ENCODE assay signal across 31 cellular contexts in genomic region chr3:46831841-46832240, GRCh38. TPM values are rescaled to one million over a fixed set of nuclear protein-coding genes. Genes with fewer than 3 reads are reported as not detected.
DNase-seq lines count a peak whose midpoint lies in the region; ATAC-seq, FAIRE-seq and TF ChIP-seq lines count a peak whose summit lies in the region.
"Had no signal": no experiment of that assay in that cellular context is flagged by ENCODE, and none has a peak within 500 bp of the region (broad histone marks: within the 10 kb centered on the region; RNA-seq: fewer than 3 reads in every experiment).

No MANE protein-coding gene starts in this region.

- no peaks in the 10 kb centered on the region for H3K9me3 Mint-ChIP-seq in activated CD8-positive, alpha-beta T cell treated with anti-CD3 and anti-CD28 coated beads, Interleukin-2, amount 10 ng/mL, durations not matched to agents 7 days and 5 days (ENCODE audit: insufficient read depth)
- H3K9me3 Mint-ChIP-seq in activated CD8-positive, alpha-beta T cell treated with anti-CD3 and anti-CD28 coated beads for 36 hours = peaks cover 3% of the 10 kb centered on the region
- no peaks in the 10 kb centered on the region for H3K9me3 Mint-ChIP-seq in activated T-helper 17 cell treated with anti-CD3 and anti-CD28 coated beads, Interleukin-2, amount 50 U/mL, for 72 hours
- H3K9me3 Mint-ChIP-seq: CD4-positive, alpha-beta T cell; CD8-positive, alpha-beta T cell had no signal

- no peaks in the 10 kb centered on the region for H3K4me1 ChIP-seq in PC-9 (replicated peaks; ENCODE audit: insufficient read depth)
- H3K4me1 ChIP-seq: BLaER1 treated with 17β-estradiol and CSF1 and Interleukin-3, amounts not matched to agents 10 nM and 100 nM had no signal

- H3K4me1 Mint-ChIP-seq in activated CD8-positive, alpha-beta T cell treated with anti-CD3 and anti-CD28 coated beads, Interleukin-2, amount 10 ng/mL, durations not matched to agents 7 days and 5 days (ENCODE audit: low read depth) = peaks cover 6% of the 10 kb centered on the region
- H3K4me1 Mint-ChIP-seq in activated CD8-positive, alpha-beta T cell treated with anti-CD3 and anti-CD28 coated beads for 36 hours (ENCODE audit: low read depth) = peaks cover 13% of the 10 kb centered on the region
- H3K4me1 Mint-ChIP-seq in activated T-helper 17 cell treated with anti-CD3 and anti-CD28 coated beads, Interleukin-2, amount 50 U/mL, for 72 hours = no peaks in the 10 kb centered on the region
- H3K4me1 Mint-ChIP-seq: B cell had no signal

- no peak overlapping the region for H2AFZ ChIP-seq in PC-9

- peak; percentile 6 for DNase-seq in activated CD8-positive, alpha-beta T cell treated with anti-CD3 and anti-CD28 coated beads, Interleukin-2, amount 10 ng/mL, durations not matched to agents 7 days and 5 days
- no peak for DNase-seq in activated CD8-positive, alpha-beta T cell treated with anti-CD3 and anti-CD28 coated beads for 36 hours
- peak; percentile 1 for DNase-seq in AG20443 (ENCODE audit: low spot score)
- peak; percentile 1 for DNase-seq in HEK293T (ENCODE audit: extremely low spot score)
- no peak for DNase-seq in T-helper 1 cell
- DNase-seq in PC-9 = no peak
- DNase-seq in D721Med (ENCODE audit: insufficient read length, low spot score) = no peak
- DNase-seq: 8988T; ACHN; AML-193; Caco-2; Calu3; CD4-positive, alpha-beta T cell; CD8-positive, alpha-beta T cell; DMS 273 treated with DMSO at 0.1 percent for 48 hours; DMS153; DMS53; DMS79; DND-41; EL; GDM1 had no signal

- H3K27me3 Mint-ChIP-seq in activated CD8-positive, alpha-beta T cell treated with anti-CD3 and anti-CD28 coated beads, Interleukin-2, amount 10 ng/mL, durations not matched to agents 7 days and 5 days (ENCODE audit: low read depth) = no peaks in the 10 kb centered on the region
- H3K27me3 Mint-ChIP-seq in activated CD8-positive, alpha-beta T cell treated with anti-CD3 and anti-CD28 coated beads for 36 hours = no peaks in the 10 kb centered on the region
- no peaks in the 10 kb centered on the region for H3K27me3 Mint-ChIP-seq in activated T-helper 17 cell treated with anti-CD3 and anti-CD28 coated beads, Interleukin-2, amount 50 U/mL, for 72 hours
- H3K27me3 Mint-ChIP-seq: B cell; CD4-positive, alpha-beta T cell had no signal

- no peaks in the 10 kb centered on the region for H3F3A ChIP-seq in PC-9 (ENCODE audit: insufficient read depth, low read depth)

- no peaks in the 10 kb centered on the region for H4K20me1 ChIP-seq in PC-9 (ENCODE audit: insufficient read depth)
- H4K20me1 ChIP-seq: BLaER1 treated with 17β-estradiol and CSF1 and Interleukin-3, amounts not matched to agents 10 nM and 100 nM had no signal

- H3K4me3 Mint-ChIP-seq in activated CD8-positive, alpha-beta T cell treated with anti-CD3 and anti-CD28 coated beads, Interleukin-2, amount 10 ng/mL, durations not matched to agents 7 days and 5 days = no peak overlapping the region
- H3K4me3 Mint-ChIP-seq in activated CD8-positive, alpha-beta T cell treated with anti-CD3 and anti-CD28 coated beads for 36 hours = no peak overlapping the region
- H3K4me3 Mint-ChIP-seq in activated T-helper 17 cell treated with anti-CD3 and anti-CD28 coated beads, Interleukin-2, amount 50 U/mL, for 72 hours = no peak overlapping the region
- H3K4me3 Mint-ChIP-seq: B cell; CD4-positive, alpha-beta T cell; CD8-positive, alpha-beta T cell had no signal

- no peak for TF ChIP-seq CTCF in activated CD8-positive, alpha-beta T cell treated with anti-CD3 and anti-CD28 coated beads for 36 hours (IDR thresholded peaks at IDR 0.05)
- TF ChIP-seq CTCF in PC-9 (conservative IDR thresholded peaks at IDR 0.05) = no peak
- no peak for TF ChIP-seq CTCF in D721Med (IDR thresholded peaks at IDR 0.05; ENCODE audit: insufficient read depth, missing control alignments)

- no peak overlapping the region for H3K4me3 ChIP-seq in PC-9
- H3K4me3 ChIP-seq: BLaER1 treated with 17β-estradiol and CSF1 and Interleukin-3, amounts not matched to agents 10 nM and 100 nM; GM12878 had no signal

- POLR2A ChIA-PET in activated CD8-positive, alpha-beta T cell treated with anti-CD3 and anti-CD28 coated beads, Interleukin-2, amount 10 ng/mL, durations not matched to agents 7 days and 5 days (lab: Charles Lee) = no interaction called here
- POLR2A ChIA-PET in activated CD8-positive, alpha-beta T cell treated with anti-CD3 and anti-CD28 coated beads for 36 hours (lab: Charles Lee) = no interaction called here
- POLR2A ChIA-PET in HEK293T (lab: Yijun Ruan, JAX) (no interaction called here), PC-9 (lab: Charles Lee; ENCODE audit: unreplicated experiment) (no interaction called here)

- ATAC-seq in activated CD8-positive, alpha-beta T cell treated with anti-CD3 and anti-CD28 coated beads, Interleukin-2, amount 10 ng/mL, durations not matched to agents 7 days and 5 days = no peak
- no peak for ATAC-seq in activated CD8-positive, alpha-beta T cell treated with anti-CD3 and anti-CD28 coated beads for 36 hours
- no peak for ATAC-seq in activated T-helper 17 cell treated with anti-CD3 and anti-CD28 coated beads, Interleukin-2, amount 50 U/mL, for 72 hours (replicated peaks)
- ATAC-seq: CD8-positive, alpha-beta T cell; GM12878 had no signal

- H3K9me2 ChIP-seq in PC-9 (ENCODE audit: insufficient read depth) = no peaks in the 10 kb centered on the region

- no peaks in the 10 kb centered on the region for H3K79me2 ChIP-seq in PC-9 (ENCODE audit: low read depth)

- no peak overlapping the region for H3K27ac ChIP-seq in PC-9
- H3K27ac ChIP-seq: BLaER1 treated with 17β-estradiol and CSF1 and Interleukin-3, amounts not matched to agents 10 nM and 100 nM; C4-2B had no signal

- no peaks in the 10 kb centered on the region for H3K36me3 ChIP-seq in PC-9 (ENCODE audit: low read depth)
- H3K36me3 ChIP-seq: BLaER1 treated with 17β-estradiol and CSF1 and Interleukin-3, amounts not matched to agents 10 nM and 100 nM had no signal

- intact Hi-C loops in activated CD8-positive, alpha-beta T cell treated with anti-CD3 and anti-CD28 coated beads for 36 hours (cut with micrococcal nuclease) = no loop called here
- intact Hi-C loops in PC-9 (cut with micrococcal nuclease; ENCODE audit: unreplicated experiment) = no loop called here

- H3K36me3 Mint-ChIP-seq in activated CD8-positive, alpha-beta T cell treated with anti-CD3 and anti-CD28 coated beads, Interleukin-2, amount 10 ng/mL, durations not matched to agents 7 days and 5 days (ENCODE audit: low read depth) = no peaks in the 10 kb centered on the region
- no peaks in the 10 kb centered on the region for H3K36me3 Mint-ChIP-seq in activated CD8-positive, alpha-beta T cell treated with anti-CD3 and anti-CD28 coated beads for 36 hours (ENCODE audit: low read depth)
- H3K36me3 Mint-ChIP-seq in activated T-helper 17 cell treated with anti-CD3 and anti-CD28 coated beads, Interleukin-2, amount 50 U/mL, for 72 hours (ENCODE audit: low read depth) = no peaks in the 10 kb centered on the region
- H3K36me3 Mint-ChIP-seq: CD8-positive, alpha-beta T cell had no signal

- CTCF ChIA-PET in activated CD8-positive, alpha-beta T cell treated with anti-CD3 and anti-CD28 coated beads, Interleukin-2, amount 10 ng/mL, durations not matched to agents 7 days and 5 days (lab: Charles Lee) = no interaction called here
- CTCF ChIA-PET in activated CD8-positive, alpha-beta T cell treated with anti-CD3 and anti-CD28 coated beads for 36 hours (lab: Charles Lee) = interaction anchor here (1.7 kb wide), 1 partner anchor 35 kb away, joined by 5 read pairs; no protein-coding TSS in a partner anchor
- CTCF ChIA-PET in HEK293T (lab: Yijun Ruan, JAX) (no interaction called here), PC-9 (lab: Charles Lee) (no interaction called here)

- no peak overlapping the region for H3K4me2 ChIP-seq in PC-9
- H3K4me2 ChIP-seq: BLaER1 treated with 17β-estradiol and CSF1 and Interleukin-3, amounts not matched to agents 10 nM and 100 nM had no signal

- H3K27ac Mint-ChIP-seq in activated CD8-positive, alpha-beta T cell treated with anti-CD3 and anti-CD28 coated beads, Interleukin-2, amount 10 ng/mL, durations not matched to agents 7 days and 5 days = no peak overlapping the region
- H3K27ac Mint-ChIP-seq in activated CD8-positive, alpha-beta T cell treated with anti-CD3 and anti-CD28 coated beads for 36 hours = no peak overlapping the region
- H3K27ac Mint-ChIP-seq in activated T-helper 17 cell treated with anti-CD3 and anti-CD28 coated beads, Interleukin-2, amount 50 U/mL, for 72 hours = peak overlapping the region; percentile 22
- H3K27ac Mint-ChIP-seq: B cell; CD4-positive, alpha-beta T cell; CD8-positive, alpha-beta T cell had no signal

- H3K9me3 ChIP-seq in PC-9 (ENCODE audit: insufficient read depth, low read depth) = no peaks in the 10 kb centered on the region
- H3K9me3 ChIP-seq: Caco-2 had no signal

- BruUV-seq in PC-9 (replicated peaks; lab: Mats Ljungman, UMichigan) = no TSS peak

- no peaks in the 10 kb centered on the region for H3K27me3 ChIP-seq in PC-9 (ENCODE audit: insufficient read depth, low read depth)
- H3K27me3 ChIP-seq: BLaER1 treated with 17β-estradiol and CSF1 and Interleukin-3, amounts not matched to agents 10 nM and 100 nM had no signal

- FAIRE-seq in D721Med (lab: Jason Lieb, UNC) = no peak
- FAIRE-seq: A204.1, GM12878, GM12892, GM18507 had no signal

TF ChIP-seq in HEK293T, 16 proteins besides CTCF, POLR2A, EP300 and RAD21:
- no peak for TF ChIP-seq SUZ12 (IDR thresholded peaks at IDR 0.05)
- no peak for TF ChIP-seq LEF1 (IDR thresholded peaks at IDR 0.05; ENCODE audit: borderline replicate concordance)
- no peak for TF ChIP-seq FOXA1 (IDR thresholded peaks at IDR 0.05)
- TF ChIP-seq SP1 (IDR thresholded peaks at IDR 0.05) = no peak
- TF ChIP-seq FOXM1 (IDR thresholded peaks at IDR 0.05; ENCODE audit: borderline replicate concordance) = no peak

RNA-seq across cellular contexts. Expression of gene MYL3, which starts 31.4 kb away (rescaled TPM):
- not detected for total RNA-seq in activated CD8-positive, alpha-beta T cell treated with anti-CD3 and anti-CD28 coated beads, Interleukin-2, amount 10 ng/mL, durations not matched to agents 7 days and 5 days
- not detected for total RNA-seq in activated CD8-positive, alpha-beta T cell treated with anti-CD3 and anti-CD28 coated beads for 36 hours
- total RNA-seq in activated T-helper 17 cell treated with anti-CD3 and anti-CD28 coated beads, Interleukin-2, amount 50 U/mL, for 72 hours = not detected
- not detected in 2 replicates for total RNA-seq in PC-9 (2021)
- total RNA-seq: A673; B cell; Calu3; CD4-positive, alpha-beta T cell; CD8-positive, alpha-beta T cell; Daoy; GM12878 had no signal

RNA-seq across cellular contexts. Expression of gene PTH1R, which starts 45.7 kb away (rescaled TPM):
- total RNA-seq in activated CD8-positive, alpha-beta T cell treated with anti-CD3 and anti-CD28 coated beads, Interleukin-2, amount 10 ng/mL, durations not matched to agents 7 days and 5 days = not detected
- not detected for total RNA-seq in activated CD8-positive, alpha-beta T cell treated with anti-CD3 and anti-CD28 coated beads for 36 hours
- not detected for total RNA-seq in activated T-helper 17 cell treated with anti-CD3 and anti-CD28 coated beads, Interleukin-2, amount 50 U/mL, for 72 hours
- total RNA-seq in PC-9 (2021) = not detected in 2 replicates
- total RNA-seq: B cell; Calu3; CD4-positive, alpha-beta T cell; CD8-positive, alpha-beta T cell; Daoy; GM12878 had no signal

Comparison
In these comparisons a context has a peak if more than half of its experiments do, and no peak if none do; other contexts are left out.
1. DNase-seq: peak in activated CD8-positive, alpha-beta T cell treated with anti-CD3 and anti-CD28 coated beads, Interleukin-2, amount 10 ng/mL, durations not matched to agents 7 days and 5 days (single experiment), AG20443 (single experiment) and HEK293T (single experiment); none in activated CD8-positive, alpha-beta T cell treated with anti-CD3 and anti-CD28 coated beads for 36 hours (single experiment), T-helper 1 cell (0 of 5), PC-9 (0 of 2) and D721Med (single experiment).